2 cellular contexts compared by ENCODE assay signal in genomic region chr6:13929196-13929595, GRCh38.
TF ChIP-seq lines count a peak whose summit lies in the region.

No MANE protein-coding gene starts in this region.

TF ChIP-seq in HEK293, 187 proteins besides CTCF, POLR2A, EP300 and RAD21:
- no peak for TF ChIP-seq ZNF311 (tag by site-specific recombination; IDR thresholded peaks at IDR 0.05; ENCODE audit: borderline replicate concordance)
- TF ChIP-seq ZNF664 (tag by site-specific recombination; IDR thresholded peaks at IDR 0.05), result 0 out of 2 replicates have a peak, but pooled peaks have one; percentile 24

TF ChIP-seq in K562, 482 proteins besides CTCF, POLR2A, EP300 and RAD21:
- TF ChIP-seq SOX6 (IDR thresholded peaks at IDR 0.05) (no peak), PRMT5 (CRISPR knock-in tag; IDR thresholded peaks at IDR 0.05) (no peak), PML (IDR thresholded peaks at IDR 0.05; ENCODE audit: low read length) (no peak), THRA (IDR thresholded peaks at IDR 0.05) (no peak), PKNOX1 (IDR thresholded peaks at IDR 0.05) (peak; percentile 88), ETV1 (tag; conservative IDR thresholded peaks at IDR 0.05; ENCODE audit: low read depth) (0 out of 2 replicates have a peak, but pooled peaks have one; percentile 14)
